Comparison of ENCODE assay signal across 1 cellular context in the genomic region with DNA sequence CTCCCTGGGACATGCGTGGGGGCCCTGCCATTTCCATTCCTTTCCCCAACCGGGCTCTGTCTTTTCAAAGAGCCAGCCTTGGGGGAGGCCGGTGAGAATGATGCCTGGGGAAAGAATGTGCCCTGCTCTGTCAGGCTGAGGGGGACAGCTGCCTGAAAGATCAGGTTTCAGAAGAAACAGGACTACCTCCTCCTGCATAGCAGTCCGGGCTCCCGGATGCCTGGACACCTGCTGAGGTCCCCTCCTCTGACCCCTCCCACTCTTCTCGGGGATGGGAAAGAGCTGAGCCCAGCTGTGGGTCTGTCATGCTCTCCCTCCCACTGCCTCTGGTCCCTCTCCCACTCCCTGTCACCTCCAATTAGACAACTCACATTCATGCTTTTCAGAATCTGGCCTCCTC.
TF ChIP-seq lines count a peak whose summit lies in the region.

No MANE protein-coding gene starts in this region.

TF ChIP-seq in HCT116, 20 proteins besides CTCF, POLR2A, EP300 and RAD21:
- TF ChIP-seq EZH2 (IDR thresholded peaks at IDR 0.05) (no peak), SP1 (IDR thresholded peaks at IDR 0.05; ENCODE audit: low read depth) (no peak), ZNF274 (IDR thresholded peaks at IDR 0.05; ENCODE audit: low read depth, low read length) (no peak), SIN3A (IDR thresholded peaks at IDR 0.05; ENCODE audit: low read depth) (no peak)
